In genomic region chr11:34105079-34105956, GRCh38 we compare ENCODE assay signal across 8 cellular contexts. TPM values are rescaled to one million over a fixed set of nuclear protein-coding genes. Genes with fewer than 3 reads are reported as not detected.
DNase-seq lines count a peak whose midpoint lies in the region; ATAC-seq and TF ChIP-seq lines count a peak whose summit lies in the region.

Gene NAT10, plus strand, starts transcription at chr11:34105629. Its CDS starts 2,597 bp downstream, at chr11:34108226.

- TF ChIP-seq CTCF in DND-41 (IDR thresholded peaks at IDR 0.05; ENCODE audit: borderline replicate concordance, extremely low read depth, low read length, poor library complexity, severe bottlenecking): peak; percentile 23
- TF ChIP-seq CTCF in KMS-11 (conservative IDR thresholded peaks at IDR 0.05; ENCODE audit: low read depth, low read length): peak; percentile 36; the same call in 1 of the 2 replicates
- TF ChIP-seq CTCF in Panc1 (IDR thresholded peaks at IDR 0.05): no peak

- CTCF ChIA-PET in Panc1 (lab: Charles Lee): interaction anchor here (1.6 kb wide), 1 partner anchor 13 kb away, joined by 5 read pairs; no protein-coding TSS in a partner anchor

- H3K9me3 Mint-ChIP-seq in activated T-cell treated with anti-CD3 and anti-CD28 coated beads, Interleukin-2, amount 50 U/mL, for 4 hours: no peaks in the 10 kb centered on the region

- H3K79me2 ChIP-seq in DND-41 (ENCODE audit: insufficient read depth, low read length) (peaks cover 46% of the 10 kb centered on the region), KMS-11 (ENCODE audit: insufficient read depth, low read depth) (peaks cover 33% of the 10 kb centered on the region)

- in situ Hi-C loops in Panc1 (cut with HindIII; ENCODE audit: low pct_unique_long_range_greater_than_20kb, low sequenced_read_pairs): no loop called here

- ATAC-seq in DND-41 (ENCODE audit: insufficient read depth, low read depth): peak; percentile 88
- peak; percentile 78 for ATAC-seq in GM21737 (IDR thresholded peaks at IDR 0.05; ENCODE audit: unreplicated experiment)
- ATAC-seq in Panc1: peak; percentile 92
- peak; percentile 93 to 94 for ATAC-seq in activated T-cell treated with anti-CD3 and anti-CD28 coated beads, Interleukin-2, amount 50 U/mL, for 4 hours

- POLR2A ChIA-PET in Panc1 (lab: Charles Lee): interaction anchor here (0.7 kb wide), 1 partner anchor 102 kb away, joined by 3 read pairs; no protein-coding TSS in a partner anchor

- H3K4me1 ChIP-seq in DND-41 (ENCODE audit: insufficient read depth, low read length) (peaks cover 35% of the 10 kb centered on the region), KMS-11 (ENCODE audit: low read depth, poor library complexity, severe bottlenecking) (peaks cover 48% of the 10 kb centered on the region), Panc1 (ENCODE audit: control insufficient read depth, insufficient read depth, low read length) (peaks cover 21% of the 10 kb centered on the region), esophagus (ENCODE audit: control insufficient read depth in 2 of 2, insufficient read depth in 2 of 2, low read length in 1 of 2) (no peaks in the 10 kb centered on the region), muscle layer of colon (ENCODE audit: insufficient read depth, low read length) (peaks cover 14% of the 10 kb centered on the region)

- H3K4me3 ChIP-seq in DND-41 (ENCODE audit: low read depth in 1 of 2, low read length in 2 of 2) (peak within 1 kb of the TSS; percentile 65 to 90), KMS-11 (IDR thresholded peaks at IDR 0.05; ENCODE audit: insufficient read depth, low read depth, low read length) (no peak within 1 kb of the TSS), Panc1 (ENCODE audit: low read depth in 2 of 2, low read length in 2 of 2) (peak within 1 kb of the TSS; percentile 75 to 93), esophagus (ENCODE audit: low read depth in 1 of 2, low read length in 2 of 2) (peak within 1 kb of the TSS; percentile 86 to 98), muscle layer of colon (ENCODE audit: low read depth in 1 of 2, low read length in 2 of 2) (peak within 1 kb of the TSS; percentile 69 to 96)

- H3K4me3 Mint-ChIP-seq in activated T-cell treated with anti-CD3 and anti-CD28 coated beads, Interleukin-2, amount 50 U/mL, for 4 hours: peak within 1 kb of the TSS; percentile 97

- 0 to 1% methylated on average over 54 to 55 of the region's 55 CpGs for WGBS in esophagus, 2 donors

- BruUV-seq in Panc1 (replicated peaks; lab: Mats Ljungman, UMichigan): TSS peak; percentile 93

- H3K27ac ChIP-seq in DND-41 (ENCODE audit: low read length) (peak within 1 kb of the TSS; percentile 89), KMS-11 (peak within 1 kb of the TSS; percentile 82), Panc1 (ENCODE audit: low read length) (peak within 1 kb of the TSS; percentile 98), esophagus (ENCODE audit: low read depth in 2 of 2, low read length in 1 of 2) (peak within 1 kb of the TSS; percentile 70 to 99), muscle layer of colon (ENCODE audit: low read depth, low read length) (peak within 1 kb of the TSS; percentile 86)

- H3K27me3 ChIP-seq in DND-41 (ENCODE audit: insufficient read depth, low read length, poor library complexity) (no peaks in the 10 kb centered on the region), KMS-11 (ENCODE audit: insufficient read depth, low read depth) (no peaks in the 10 kb centered on the region), Panc1 (ENCODE audit: control insufficient read depth, insufficient read depth, low read length) (no peaks in the 10 kb centered on the region), esophagus (ENCODE audit: control insufficient read depth in 1 of 2, insufficient read depth in 2 of 2, low read length in 2 of 2) (no peaks in the 10 kb centered on the region), muscle layer of colon (ENCODE audit: control insufficient read depth in 1 of 2, insufficient read depth in 2 of 2, low read length in 2 of 2) (no peaks in the 10 kb centered on the region)

- H3K9ac ChIP-seq in DND-41 (ENCODE audit: low read depth, low read length) (peak within 1 kb of the TSS; percentile 70), KMS-11 (peak within 1 kb of the TSS; percentile 93), muscle layer of colon (ENCODE audit: low read length) (peak within 1 kb of the TSS; percentile 79)

- intact Hi-C loops in Panc1 (cut with micrococcal nuclease; ENCODE audit: unreplicated experiment): no loop called here

- H3K36me3 ChIP-seq in DND-41 (ENCODE audit: insufficient read depth, low read length) (peaks cover 45% of the 10 kb centered on the region), KMS-11 (ENCODE audit: insufficient read depth) (peaks cover 2% of the 10 kb centered on the region; the same call in 1 of the 2 replicates), Panc1 (ENCODE audit: control insufficient read depth, insufficient read depth, low read length) (peaks cover 38% of the 10 kb centered on the region), esophagus (ENCODE audit: control insufficient read depth in 2 of 2, insufficient read depth in 2 of 2, low read length in 1 of 2) (peaks cover 0 to 8% of the 10 kb centered on the region in 2 donors), muscle layer of colon (ENCODE audit: insufficient read depth, low read length) (peaks cover 35% of the 10 kb centered on the region)

- H3K27me3 Mint-ChIP-seq in activated T-cell treated with anti-CD3 and anti-CD28 coated beads, Interleukin-2, amount 50 U/mL, for 4 hours (ENCODE audit: low read depth): no peaks in the 10 kb centered on the region

- peak within 1 kb of the TSS; percentile 89 for H2AFZ ChIP-seq in DND-41 (ENCODE audit: low read depth, low read length)
- H2AFZ ChIP-seq in KMS-11 (ENCODE audit: low read depth): peak within 1 kb of the TSS; percentile 45

- H3K4me2 ChIP-seq in DND-41 (ENCODE audit: insufficient read depth, low read length) (peak within 1 kb of the TSS; percentile 78), KMS-11 (peak within 1 kb of the TSS; percentile 98)

- H3K36me3 Mint-ChIP-seq in activated T-cell treated with anti-CD3 and anti-CD28 coated beads, Interleukin-2, amount 50 U/mL, for 4 hours (ENCODE audit: insufficient read depth): peaks cover 27% of the 10 kb centered on the region

- DNase-seq in DND-41: peak; percentile 97
- peak; percentile 97 for DNase-seq in Panc1 (ENCODE audit: low read depth, low spot score)
- DNase-seq in activated T-cell treated with anti-CD3 and anti-CD28 coated beads, Interleukin-2, amount 50 U/mL, for 4 hours: peak; percentile 97
- DNase-seq in stimulated activated CD8-positive, alpha-beta memory T cell treated with anti-CD3 and anti-CD28 coated beads, Interleukin-7, amount 100 ng/mL, for 24 hours (ENCODE audit: low read depth): peak; percentile 96

- peaks cover 57% of the 10 kb centered on the region for H3K4me1 Mint-ChIP-seq in activated T-cell treated with anti-CD3 and anti-CD28 coated beads, Interleukin-2, amount 50 U/mL, for 4 hours (ENCODE audit: low read depth)

- no peaks in the 10 kb centered on the region for H3K9me3 ChIP-seq in DND-41 (ENCODE audit: insufficient read depth, low read length, severe bottlenecking)
- no peaks in the 10 kb centered on the region for H3K9me3 ChIP-seq in Panc1 (ENCODE audit: control insufficient read depth, insufficient read depth, low read depth, low read length)
- no peaks in the 10 kb centered on the region for H3K9me3 ChIP-seq in esophagus (ENCODE audit: control insufficient read depth in 2 of 2, insufficient read depth in 1 of 2, low read depth in 1 of 2, low read length in 1 of 2)
- H3K9me3 ChIP-seq in muscle layer of colon (ENCODE audit: low read length): no peaks in the 10 kb centered on the region

- H4K20me1 ChIP-seq in DND-41 (ENCODE audit: insufficient read depth, low read length) (no peaks in the 10 kb centered on the region), KMS-11 (ENCODE audit: insufficient read depth) (no peaks in the 10 kb centered on the region)

RNA-seq across cellular contexts. Expression of gene NAT10, which starts in this region (rescaled TPM):
- total RNA-seq in Panc1 (2021; ENCODE audit: unreplicated experiment): 64.9 TPM
- polyA plus RNA-seq in Panc1 (2012; ENCODE audit: insufficient read length): 36.5 TPM
- total RNA-seq in activated T-cell treated with anti-CD3 and anti-CD28 coated beads, Interleukin-2, amount 50 U/mL, for 4 hours: 100 to 1,000 TPM; 203 to 213 (median 213) TPM
- 10 to 100 TPM; 21.9 to 24.0 TPM for polyA plus RNA-seq in esophagus
